In genomic region chr11:43072096-43072495, GRCh38 we compare ENCODE assay signal across 17 cellular contexts.
DNase-seq lines count a peak whose midpoint lies in the region; ATAC-seq and TF ChIP-seq lines count a peak whose summit lies in the region.
"Had no signal": no experiment of that assay in that cellular context is flagged by ENCODE, and none has a peak within 500 bp of the region (broad histone marks: within the 10 kb centered on the region; RNA-seq: fewer than 3 reads in every experiment).

No MANE protein-coding gene starts in this region.

- H3K4me1 ChIP-seq in BLaER1 (peaks cover 42% of the 10 kb centered on the region), HUES48 (ENCODE audit: control insufficient read depth, insufficient read depth, low read length) (peaks cover 46% of the 10 kb centered on the region)
- H3K4me1 ChIP-seq: Peyer's patch had no signal

- DNase-seq in WTC11 (ENCODE audit: low spot score): peak; percentile 49
- peak; percentile 42 for DNase-seq in iPS-NIHi7 (ENCODE audit: extremely low spot score)
- DNase-seq in midbrain (lab: John Stamatoyannopoulos, UW): no peak
- no peak for DNase-seq in activated CD8-positive, alpha-beta T cell treated with anti-CD3 and anti-CD28 coated beads for 36 hours
- DNase-seq in stimulated activated naive CD8-positive, alpha-beta T cell treated with anti-CD3 and anti-CD28 coated beads, Interleukin-15, amount 100 ng/mL, for 72 hours: no peak
- DNase-seq: CD4-positive, CD25-positive, alpha-beta regulatory T cell; DMS79; NCI-H1048; NCI-H1436 treated with DMSO at 0.1 percent for 48 hours; NCI-H510A; NCI-H82; Peyer's patch had no signal

- H3K9ac ChIP-seq in BLaER1: no peak overlapping the region
- H3K9ac ChIP-seq in HUES48 (ENCODE audit: low read depth, low read length): no peak overlapping the region
- H3K9ac ChIP-seq: KMS-11 had no signal

- ATAC-seq in WTC11: peak; percentile 87
- no peak for ATAC-seq in GM18511 (IDR thresholded peaks at IDR 0.05; ENCODE audit: unreplicated experiment)
- ATAC-seq in activated CD8-positive, alpha-beta T cell treated with anti-CD3 and anti-CD28 coated beads for 36 hours: no peak
- ATAC-seq in stimulated activated naive CD8-positive, alpha-beta T cell treated with anti-CD3 and anti-CD28 coated beads, Interleukin-15, amount 100 ng/mL, for 72 hours: no peak
- ATAC-seq: Right ventricle myocardium inferior had no signal

- TF ChIP-seq CTCF in WTC11 (IDR thresholded peaks at IDR 0.05): no peak
- TF ChIP-seq CTCF in activated CD8-positive, alpha-beta T cell treated with anti-CD3 and anti-CD28 coated beads for 36 hours (IDR thresholded peaks at IDR 0.05): no peak

- H3K27ac Mint-ChIP-seq in WTC11: peak overlapping the region; percentile 73
- H3K27ac Mint-ChIP-seq in activated CD8-positive, alpha-beta T cell treated with anti-CD3 and anti-CD28 coated beads for 36 hours: no peak overlapping the region
- H3K27ac Mint-ChIP-seq in stimulated activated naive CD8-positive, alpha-beta T cell treated with anti-CD3 and anti-CD28 coated beads, Interleukin-15, amount 100 ng/mL, for 72 hours: no peak overlapping the region
- H3K27ac Mint-ChIP-seq: CD4-positive, CD25-positive, alpha-beta regulatory T cell had no signal

- peaks cover 26% of the 10 kb centered on the region for H3K9me3 Mint-ChIP-seq in WTC11
- no peaks in the 10 kb centered on the region for H3K9me3 Mint-ChIP-seq in activated CD8-positive, alpha-beta T cell treated with anti-CD3 and anti-CD28 coated beads for 36 hours
- peaks cover 13 to 38% of the 10 kb centered on the region in 2 donors for H3K9me3 Mint-ChIP-seq in stimulated activated naive CD8-positive, alpha-beta T cell treated with anti-CD3 and anti-CD28 coated beads, Interleukin-15, amount 100 ng/mL, for 72 hours

- H3K36me3 ChIP-seq in BLaER1 (no peaks in the 10 kb centered on the region), HUES48 (ENCODE audit: control insufficient read depth, insufficient read depth, low read length) (no peaks in the 10 kb centered on the region)
- H3K36me3 ChIP-seq: Peyer's patch had no signal

- peak overlapping the region; percentile 44 for H3K4me2 ChIP-seq in BLaER1
- H3K4me2 ChIP-seq: KMS-11 had no signal

- POLR2A ChIA-PET in WTC11 (lab: Charles Lee): no interaction called here
- POLR2A ChIA-PET in activated CD8-positive, alpha-beta T cell treated with anti-CD3 and anti-CD28 coated beads for 36 hours (lab: Charles Lee): no interaction called here

- H4K20me1 ChIP-seq in BLaER1: no peaks in the 10 kb centered on the region

- H3K4me3 Mint-ChIP-seq in WTC11: peak overlapping the region; percentile 32
- no peak overlapping the region for H3K4me3 Mint-ChIP-seq in activated CD8-positive, alpha-beta T cell treated with anti-CD3 and anti-CD28 coated beads for 36 hours
- no peak overlapping the region for H3K4me3 Mint-ChIP-seq in stimulated activated naive CD8-positive, alpha-beta T cell treated with anti-CD3 and anti-CD28 coated beads, Interleukin-15, amount 100 ng/mL, for 72 hours
- H3K4me3 Mint-ChIP-seq: CD4-positive, CD25-positive, alpha-beta regulatory T cell had no signal

- intact Hi-C loops in activated CD8-positive, alpha-beta T cell treated with anti-CD3 and anti-CD28 coated beads for 36 hours (cut with micrococcal nuclease): no loop called here

- H3K27me3 ChIP-seq in BLaER1 (no peaks in the 10 kb centered on the region), HUES48 (ENCODE audit: control insufficient read depth, insufficient read depth, low read length) (no peaks in the 10 kb centered on the region)
- H3K27me3 ChIP-seq: Peyer's patch had no signal

- H3K4me3 ChIP-seq in BLaER1: no peak overlapping the region
- peak overlapping the region; percentile 44; the same call in 1 of the 2 replicates for H3K4me3 ChIP-seq in HUES48 (ENCODE audit: low read depth, low read length)
- H3K4me3 ChIP-seq: Peyer's patch had no signal

- CTCF ChIA-PET in WTC11 (lab: Charles Lee): no interaction called here
- CTCF ChIA-PET in activated CD8-positive, alpha-beta T cell treated with anti-CD3 and anti-CD28 coated beads for 36 hours (lab: Charles Lee): no interaction called here

- H3K36me3 Mint-ChIP-seq in WTC11: peaks cover 17% of the 10 kb centered on the region
- H3K36me3 Mint-ChIP-seq in activated CD8-positive, alpha-beta T cell treated with anti-CD3 and anti-CD28 coated beads for 36 hours (ENCODE audit: low read depth): no peaks in the 10 kb centered on the region
- H3K36me3 Mint-ChIP-seq: CD4-positive, CD25-positive, alpha-beta regulatory T cell had no signal

- H3K27me3 Mint-ChIP-seq in WTC11 (ENCODE audit: low read depth): no peaks in the 10 kb centered on the region
- peaks cover 7% of the 10 kb centered on the region for H3K27me3 Mint-ChIP-seq in activated CD8-positive, alpha-beta T cell treated with anti-CD3 and anti-CD28 coated beads for 36 hours
- no peaks in the 10 kb centered on the region for H3K27me3 Mint-ChIP-seq in stimulated activated naive CD8-positive, alpha-beta T cell treated with anti-CD3 and anti-CD28 coated beads, Interleukin-15, amount 100 ng/mL, for 72 hours
- H3K27me3 Mint-ChIP-seq: CD4-positive, CD25-positive, alpha-beta regulatory T cell had no signal

- H3K9me3 ChIP-seq in BLaER1: peaks cover 36% of the 10 kb centered on the region
- H3K9me3 ChIP-seq in HUES48 (ENCODE audit: control insufficient read depth, insufficient read depth, low read length): peaks cover 4% of the 10 kb centered on the region
- H3K9me3 ChIP-seq: Peyer's patch had no signal

- H3K4me1 Mint-ChIP-seq in WTC11: peaks cover 74% of the 10 kb centered on the region
- no peaks in the 10 kb centered on the region for H3K4me1 Mint-ChIP-seq in activated CD8-positive, alpha-beta T cell treated with anti-CD3 and anti-CD28 coated beads for 36 hours (ENCODE audit: low read depth)
- no peaks in the 10 kb centered on the region for H3K4me1 Mint-ChIP-seq in stimulated activated naive CD8-positive, alpha-beta T cell treated with anti-CD3 and anti-CD28 coated beads, Interleukin-15, amount 100 ng/mL, for 72 hours
- H3K4me1 Mint-ChIP-seq: CD4-positive, CD25-positive, alpha-beta regulatory T cell had no signal

- H3K27ac ChIP-seq in BLaER1 (no peak overlapping the region), HUES48 (ENCODE audit: low read depth, low read length) (peak overlapping the region; percentile 55)
- H3K27ac ChIP-seq: KMS-11, Peyer's patch had no signal

TF ChIP-seq in WTC11, 78 proteins besides CTCF, POLR2A, EP300 and RAD21 (continues in another document):
- TF ChIP-seq ZNF416 (CRISPR knock-in tag; IDR thresholded peaks at IDR 0.05): no peak
- TF ChIP-seq CREB1 (CRISPR knock-in tag; IDR thresholded peaks at IDR 0.05): no peak
- TF ChIP-seq, protein P1, sequence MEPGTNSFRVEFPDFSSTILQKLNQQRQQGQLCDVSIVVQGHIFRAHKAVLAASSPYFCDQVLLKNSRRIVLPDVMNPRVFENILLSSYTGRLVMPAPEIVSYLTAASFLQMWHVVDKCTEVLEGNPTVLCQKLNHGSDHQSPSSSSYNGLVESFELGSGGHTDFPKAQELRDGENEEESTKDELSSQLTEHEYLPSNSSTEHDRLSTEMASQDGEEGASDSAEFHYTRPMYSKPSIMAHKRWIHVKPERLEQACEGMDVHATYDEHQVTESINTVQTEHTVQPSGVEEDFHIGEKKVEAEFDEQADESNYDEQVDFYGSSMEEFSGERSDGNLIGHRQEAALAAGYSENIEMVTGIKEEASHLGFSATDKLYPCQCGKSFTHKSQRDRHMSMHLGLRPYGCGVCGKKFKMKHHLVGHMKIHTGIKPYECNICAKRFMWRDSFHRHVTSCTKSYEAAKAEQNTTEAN (CRISPR knock-in tag; IDR thresholded peaks at IDR 0.05): no peak
- peak; percentile 36; the same call in 1 of the 2 replicates for TF ChIP-seq TEAD1 (CRISPR knock-in tag; IDR thresholded peaks at IDR 0.05)
- TF ChIP-seq, protein P2, sequence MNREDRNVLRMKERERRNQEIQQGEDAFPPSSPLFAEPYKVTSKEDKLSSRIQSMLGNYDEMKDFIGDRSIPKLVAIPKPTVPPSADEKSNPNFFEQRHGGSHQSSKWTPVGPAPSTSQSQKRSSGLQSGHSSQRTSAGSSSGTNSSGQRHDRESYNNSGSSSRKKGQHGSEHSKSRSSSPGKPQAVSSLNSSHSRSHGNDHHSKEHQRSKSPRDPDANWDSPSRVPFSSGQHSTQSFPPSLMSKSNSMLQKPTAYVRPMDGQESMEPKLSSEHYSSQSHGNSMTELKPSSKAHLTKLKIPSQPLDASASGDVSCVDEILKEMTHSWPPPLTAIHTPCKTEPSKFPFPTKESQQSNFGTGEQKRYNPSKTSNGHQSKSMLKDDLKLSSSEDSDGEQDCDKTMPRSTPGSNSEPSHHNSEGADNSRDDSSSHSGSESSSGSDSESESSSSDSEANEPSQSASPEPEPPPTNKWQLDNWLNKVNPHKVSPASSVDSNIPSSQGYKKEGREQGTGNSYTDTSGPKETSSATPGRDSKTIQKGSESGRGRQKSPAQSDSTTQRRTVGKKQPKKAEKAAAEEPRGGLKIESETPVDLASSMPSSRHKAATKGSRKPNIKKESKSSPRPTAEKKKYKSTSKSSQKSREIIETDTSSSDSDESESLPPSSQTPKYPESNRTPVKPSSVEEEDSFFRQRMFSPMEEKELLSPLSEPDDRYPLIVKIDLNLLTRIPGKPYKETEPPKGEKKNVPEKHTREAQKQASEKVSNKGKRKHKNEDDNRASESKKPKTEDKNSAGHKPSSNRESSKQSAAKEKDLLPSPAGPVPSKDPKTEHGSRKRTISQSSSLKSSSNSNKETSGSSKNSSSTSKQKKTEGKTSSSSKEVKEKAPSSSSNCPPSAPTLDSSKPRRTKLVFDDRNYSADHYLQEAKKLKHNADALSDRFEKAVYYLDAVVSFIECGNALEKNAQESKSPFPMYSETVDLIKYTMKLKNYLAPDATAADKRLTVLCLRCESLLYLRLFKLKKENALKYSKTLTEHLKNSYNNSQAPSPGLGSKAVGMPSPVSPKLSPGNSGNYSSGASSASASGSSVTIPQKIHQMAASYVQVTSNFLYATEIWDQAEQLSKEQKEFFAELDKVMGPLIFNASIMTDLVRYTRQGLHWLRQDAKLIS (CRISPR knock-in tag; IDR thresholded peaks at IDR 0.05; ENCODE audit: borderline replicate concordance): no peak
- peak; percentile 41; the same call in 1 of the 2 replicates for TF ChIP-seq SP1 (CRISPR knock-in tag; conservative IDR thresholded peaks at IDR 0.05)
- no peak for TF ChIP-seq HMGXB4 (CRISPR knock-in tag; IDR thresholded peaks at IDR 0.05)

Comparison
In these comparisons a context has a peak if more than half of its experiments do, and no peak if none do; other contexts are left out.
1. DNase-seq: peak in WTC11 (single experiment) and iPS-NIHi7 (single experiment); none in midbrain (single experiment), activated CD8-positive, alpha-beta T cell treated with anti-CD3 and anti-CD28 coated beads for 36 hours (single experiment) and stimulated activated naive CD8-positive, alpha-beta T cell treated with anti-CD3 and anti-CD28 coated beads, Interleukin-15, amount 100 ng/mL, for 72 hours (0 of 2).